In the genomic region with DNA sequence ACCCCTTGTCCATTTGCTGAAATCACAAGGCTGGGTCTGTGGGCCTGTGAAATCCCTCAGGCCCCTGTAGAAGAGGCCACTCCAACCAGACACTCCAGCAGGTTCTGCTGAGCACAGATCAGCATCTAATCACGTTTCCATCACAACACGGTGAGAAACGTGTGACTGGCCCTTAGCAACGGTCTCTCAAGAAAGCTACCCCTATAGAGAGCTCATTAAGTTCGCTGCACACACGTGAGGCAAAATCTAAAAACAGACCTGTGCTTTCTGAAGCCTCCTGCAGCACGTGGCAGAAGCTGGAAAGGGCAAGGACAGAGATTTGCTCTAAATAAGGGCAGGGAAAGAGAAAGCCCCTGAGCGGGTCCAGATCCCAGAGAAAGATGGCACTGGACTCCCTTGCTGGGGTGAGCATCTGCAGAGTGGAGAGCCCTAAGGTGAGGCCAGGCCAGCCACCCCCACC, we compare ENCODE assay signal across 23 cellular contexts. TPM values are rescaled to one million over a fixed set of nuclear protein-coding genes. Genes with fewer than 3 reads are reported as not detected.
"Had no signal": no experiment of that assay in that cellular context is flagged by ENCODE, and none has a peak within 500 bp of the region (broad histone marks: within the 10 kb centered on the region; RNA-seq: fewer than 3 reads in every experiment).

No MANE protein-coding gene starts in this region.

- H3K9me3 ChIP-seq: sigmoid colon, transverse colon, uterus had no signal

- H3K36me3 ChIP-seq: sigmoid colon, transverse colon, uterus had no signal

- H3K27ac ChIP-seq: sigmoid colon, transverse colon, uterus had no signal

- H3K27me3 ChIP-seq: sigmoid colon, transverse colon, uterus had no signal

- H3K4me3 ChIP-seq: sigmoid colon, smooth muscle cell, transverse colon, uterus had no signal

- H3K4me2 ChIP-seq: smooth muscle cell had no signal

- DNase-seq: activated CD4-positive, alpha-beta T cell treated with anti-CD3 and anti-CD28 coated beads, Interleukin-2, amount 10 ng/mL, durations not matched to agents 7 days and 5 days; activated CD8-positive, alpha-beta memory T cell treated with anti-CD3 and anti-CD28 coated beads, Interleukin-2, amount 10 ng/mL, durations not matched to agents 7 days and 5 days; activated CD8-positive, alpha-beta T cell treated with anti-CD3 and anti-CD28 coated beads for 36 hours; activated effector memory CD4-positive, alpha-beta T cell treated with anti-CD3 and anti-CD28 coated beads, Interleukin-2, amount 50 U/mL, for 16 hours; activated naive CD4-positive, alpha-beta T cell treated with anti-CD3 and anti-CD28 coated beads, Interleukin-2, amount 10 ng/mL, durations not matched to agents 7 days and 5 days; activated T-cell treated with anti-CD3 and anti-CD28 coated beads for 4 hours; foreskin fibroblast; kidney; natural killer cell; sigmoid colon; stimulated activated CD4-positive, alpha-beta T cell treated with anti-CD3 and anti-CD28 coated beads, Interleukin-15, amount 100 ng/mL, for 24 hours; stimulated activated CD8-positive, alpha-beta memory T cell treated with anti-CD3 and anti-CD28 coated beads, Interleukin-4, amount 100 ng/mL, for 48 hours; stimulated activated naive B cell treated with anti-CD40 and anti-IgM and Interleukin-4, amounts not matched to agents 10 μg/mL and 1 μg/mL and 100 μg/mL, for 72 hours; transverse colon; uterus had no signal

- ATAC-seq: activated CD8-positive, alpha-beta memory T cell treated with anti-CD3 and anti-CD28 coated beads, Interleukin-2, amount 10 ng/mL, durations not matched to agents 7 days and 5 days; activated CD8-positive, alpha-beta T cell treated with anti-CD3 and anti-CD28 coated beads for 36 hours; left lobe of liver; natural killer cell; stimulated activated naive B cell treated with anti-CD40 and anti-IgM and Interleukin-4, amounts not matched to agents 10 μg/mL and 1 μg/mL and 100 μg/mL, for 72 hours had no signal

- H3K4me1 ChIP-seq: uterus had no signal

RNA-seq across cellular contexts. Expression of a gene that starts 56.6 kb away (rescaled TPM):
- total RNA-seq: activated CD4-positive, alpha-beta T cell treated with anti-CD3 and anti-CD28 coated beads, Interleukin-2, amount 10 ng/mL, durations not matched to agents 7 days and 5 days; activated CD8-positive, alpha-beta memory T cell treated with anti-CD3 and anti-CD28 coated beads, Interleukin-2, amount 10 ng/mL, durations not matched to agents 7 days and 5 days; activated CD8-positive, alpha-beta T cell treated with anti-CD3 and anti-CD28 coated beads for 36 hours; epithelial cell of proximal tubule; fibroblast of lung; glomerular endothelial cell; kidney; left lobe of liver; lung microvascular endothelial cell; mesothelial cell of epicardium; natural killer cell; sigmoid colon; smooth muscle cell; T-helper 2 cell treated with Interferon-gamma antibody and Interleukin-4, amounts not matched to agents 100 ng/mL and 5 ng/mL, for 36 hours; transverse colon; uterus had no signal
- polyA plus RNA-seq: fibroblast of lung, sigmoid colon, smooth muscle cell had no signal
